In the genomic region with DNA sequence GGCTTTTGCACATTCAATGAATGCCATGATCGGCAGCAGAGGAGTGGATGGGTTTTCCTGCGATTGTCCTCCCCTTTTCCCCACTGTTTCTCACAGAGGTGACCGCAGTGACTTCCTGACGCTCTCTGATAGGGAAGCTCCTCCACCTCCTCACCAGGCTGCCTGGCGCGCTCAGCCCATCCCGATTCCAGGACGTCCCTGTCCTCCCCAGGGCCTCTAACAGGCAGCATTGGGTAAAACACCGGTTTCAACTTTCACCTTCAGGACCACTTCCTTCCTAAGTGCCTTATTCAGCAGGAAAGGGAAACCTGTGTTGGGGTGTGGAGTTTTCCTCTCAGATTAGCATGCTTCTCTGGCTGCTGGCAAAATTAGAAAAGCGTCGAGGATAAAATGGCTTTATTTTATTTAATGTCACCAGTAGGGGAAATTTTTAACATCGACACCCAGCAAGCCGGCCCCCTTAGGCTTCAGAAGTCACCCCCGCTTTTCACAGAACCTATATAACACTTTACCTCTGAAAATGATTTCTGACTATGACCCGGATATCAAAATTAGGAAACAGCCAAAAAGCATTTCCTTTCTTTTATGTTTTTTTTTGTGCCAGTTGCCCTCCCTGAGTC, we compare ENCODE assay signal across 8 cellular contexts.
DNase-seq lines count a peak whose midpoint lies in the region; ATAC-seq and TF ChIP-seq lines count a peak whose summit lies in the region.

No MANE protein-coding gene starts in this region.

- peak; percentile 7 for DNase-seq in activated gamma-delta T cell treated with Interleukin-2 at 50 U/mL for 16 hours
- DNase-seq in activated gamma-delta T cell (lab: John Stamatoyannopoulos, UW): no peak
- DNase-seq in NOMO-1 treated with dmso at 0.1 percent for 144 hours (lab: John Stamatoyannopoulos, UW; ENCODE audit: unreplicated experiment): peak; percentile 39
- DNase-seq in ascending aorta (ENCODE audit: low spot score in 2 of 2): peak in 1 of 2 donors; percentile 60
- DNase-seq in left kidney (ENCODE audit: low read depth, low spot score): peak; percentile 60
- peak; percentile 18 for DNase-seq in stimulated activated naive CD8-positive, alpha-beta T cell treated with anti-CD3 and anti-CD28 coated beads, Interleukin-15, Interleukin-2, amounts not matched to agents 100 U/mL and 50 U/mL, for 24 hours
- DNase-seq in NCI-H1694 treated with DMSO at 0.1 percent for 48 hours (lab: John Stamatoyannopoulos, UW): no peak

- TF ChIP-seq CTCF in ascending aorta (IDR thresholded peaks at IDR 0.05): no peak

- intact Hi-C loops in ascending aorta (cut with DNase I): loop anchor here (5.0 kb wide), 1 partner anchor 575 kb away; no protein-coding TSS in a partner anchor

- peak; percentile 27 for ATAC-seq in HG02852 (IDR thresholded peaks at IDR 0.05; ENCODE audit: unreplicated experiment)
- peak; percentile 56 for ATAC-seq in stimulated activated naive CD8-positive, alpha-beta T cell treated with anti-CD3 and anti-CD28 coated beads, Interleukin-15, Interleukin-2, amounts not matched to agents 100 U/mL and 50 U/mL, for 24 hours

- peaks cover 0 to 3% of the 10 kb centered on the region in 2 donors for H3K4me1 ChIP-seq in ascending aorta

- peak overlapping the region; percentile 67 to 68 for H3K27ac ChIP-seq in ascending aorta

- peak overlapping the region; percentile 45 to 46 for H3K4me3 ChIP-seq in ascending aorta

- no peaks in the 10 kb centered on the region for H3K27me3 ChIP-seq in ascending aorta

- no peaks in the 10 kb centered on the region for H3K9me3 ChIP-seq in ascending aorta

- H3K36me3 ChIP-seq in ascending aorta: no peaks in the 10 kb centered on the region

Comparison
In these comparisons a context has a peak if more than half of its experiments do, and no peak if none do; other contexts are left out.
1. DNase-seq: peak in activated gamma-delta T cell treated with Interleukin-2 at 50 U/mL for 16 hours (single experiment), NOMO-1 treated with dmso at 0.1 percent for 144 hours (single experiment), left kidney (single experiment) and stimulated activated naive CD8-positive, alpha-beta T cell treated with anti-CD3 and anti-CD28 coated beads, Interleukin-15, Interleukin-2, amounts not matched to agents 100 U/mL and 50 U/mL, for 24 hours (single experiment); none in activated gamma-delta T cell (single experiment) and NCI-H1694 treated with DMSO at 0.1 percent for 48 hours (single experiment).